In the genomic region with DNA sequence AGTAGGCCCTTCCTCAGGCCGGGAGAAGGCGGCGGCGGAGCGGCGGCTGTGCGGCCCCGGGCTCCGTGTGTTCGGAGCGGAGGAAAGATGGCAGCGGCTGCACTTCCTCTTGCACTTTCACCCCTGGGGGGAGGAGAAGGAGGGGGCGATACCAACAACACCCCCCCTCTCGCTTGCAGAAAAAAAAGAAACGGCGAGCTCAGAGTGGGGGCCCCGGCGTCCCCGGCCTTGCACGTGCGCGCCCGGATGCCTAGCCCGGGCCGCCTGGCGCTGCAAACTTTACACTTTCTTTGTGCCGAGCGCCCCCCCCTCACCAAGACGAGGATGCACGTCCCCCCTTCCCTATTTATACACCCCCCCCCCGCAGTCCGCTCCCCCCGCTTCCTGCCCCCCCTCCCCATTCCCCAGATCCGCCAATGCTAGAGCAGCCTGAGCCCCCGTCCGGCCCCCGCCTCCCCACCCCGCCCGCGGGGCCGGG, we compare ENCODE assay signal across 8 cellular contexts. TPM values are rescaled to one million over a fixed set of nuclear protein-coding genes. Genes with fewer than 3 reads are reported as not detected.
DNase-seq lines count a peak whose midpoint lies in the region; ATAC-seq and TF ChIP-seq lines count a peak whose summit lies in the region.

A gene with protein sequence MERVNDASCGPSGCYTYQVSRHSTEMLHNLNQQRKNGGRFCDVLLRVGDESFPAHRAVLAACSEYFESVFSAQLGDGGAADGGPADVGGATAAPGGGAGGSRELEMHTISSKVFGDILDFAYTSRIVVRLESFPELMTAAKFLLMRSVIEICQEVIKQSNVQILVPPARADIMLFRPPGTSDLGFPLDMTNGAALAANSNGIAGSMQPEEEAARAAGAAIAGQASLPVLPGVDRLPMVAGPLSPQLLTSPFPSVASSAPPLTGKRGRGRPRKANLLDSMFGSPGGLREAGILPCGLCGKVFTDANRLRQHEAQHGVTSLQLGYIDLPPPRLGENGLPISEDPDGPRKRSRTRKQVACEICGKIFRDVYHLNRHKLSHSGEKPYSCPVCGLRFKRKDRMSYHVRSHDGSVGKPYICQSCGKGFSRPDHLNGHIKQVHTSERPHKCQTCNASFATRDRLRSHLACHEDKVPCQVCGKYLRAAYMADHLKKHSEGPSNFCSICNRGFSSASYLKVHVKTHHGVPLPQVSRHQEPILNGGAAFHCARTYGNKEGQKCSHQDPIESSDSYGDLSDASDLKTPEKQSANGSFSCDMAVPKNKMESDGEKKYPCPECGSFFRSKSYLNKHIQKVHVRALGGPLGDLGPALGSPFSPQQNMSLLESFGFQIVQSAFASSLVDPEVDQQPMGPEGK (minus strand): TSS at position 92 of the 478 bp plus-strand sequence. CDS start 744 bp downstream, outside the sequence.

- peaks cover 13% of the 10 kb centered on the region for H3K36me3 ChIP-seq in right atrium auricular region
- peaks cover 0 to 6% of the 10 kb centered on the region in 2 donors for H3K36me3 ChIP-seq in vagina

- H3K4me1 ChIP-seq in right atrium auricular region (peaks cover 0 to 52% of the 10 kb centered on the region in 2 donors), vagina (peaks cover 50% of the 10 kb centered on the region)

- H3K9me3 ChIP-seq in right atrium auricular region (no peaks in the 10 kb centered on the region), vagina (no peaks in the 10 kb centered on the region)

- DNase-seq in COLO668 (lab: John Stamatoyannopoulos, UW; ENCODE audit: unreplicated experiment), result peak; percentile 83
- peak; percentile 73 for DNase-seq in LoVo (ENCODE audit: low spot score)
- DNase-seq in SKM-1 treated with dmso at 0.1 percent for 144 hours (lab: John Stamatoyannopoulos, UW; ENCODE audit: unreplicated experiment), result peak; percentile 77
- peak; percentile 17 for DNase-seq in amniotic stem cell (lab: John Stamatoyannopoulos, UW)
- no peak for DNase-seq in right atrium auricular region (ENCODE audit: low spot score)
- peak; percentile 36 for DNase-seq in pulmonary artery endothelial cell (ENCODE audit: low read depth, low spot score)
- no peak for DNase-seq in vagina (ENCODE audit: extremely low spot score in 2 of 2)

- ATAC-seq in GM21390 (IDR thresholded peaks at IDR 0.05; ENCODE audit: unreplicated experiment), result peak; percentile 27

- H3K27ac ChIP-seq in right atrium auricular region (peak within 1 kb of the TSS; percentile 91 to 94), vagina (peak within 1 kb of the TSS; percentile 89)

- no peaks in the 10 kb centered on the region for H3K27me3 ChIP-seq in right atrium auricular region
- H3K27me3 ChIP-seq in vagina, result no peaks in the 10 kb centered on the region

- no peak for TF ChIP-seq POLR2A in vagina (IDR thresholded peaks at IDR 0.05)

- intact Hi-C loops in vagina (cut with DNase I), result no loop called here

- H3K4me3 ChIP-seq in right atrium auricular region, result peak within 1 kb of the TSS; percentile 61 to 77
- H3K4me3 ChIP-seq in vagina, result peak within 1 kb of the TSS; percentile 73

- TF ChIP-seq CTCF in right atrium auricular region (IDR thresholded peaks at IDR 0.05) (no peak), vagina (IDR thresholded peaks at IDR 0.05) (no peak)

RNA-seq across cellular contexts. Expression of the gene that starts here (rescaled TPM):
- 10 to 100 TPM in 1 of 2 donors, 1 to 10 TPM in 1; 9.2 to 15.5 TPM for total RNA-seq in right atrium auricular region
- total RNA-seq in pulmonary artery endothelial cell, result 16.4 and 16.7 TPM in 2 replicates
- total RNA-seq in vagina, result 18.4 TPM

Comparison
In these comparisons a context has a peak if more than half of its experiments do, and no peak if none do; other contexts are left out.
1. DNase-seq: peak in COLO668 (single experiment), LoVo (single experiment), SKM-1 treated with dmso at 0.1 percent for 144 hours (single experiment), amniotic stem cell (single experiment) and pulmonary artery endothelial cell (single experiment); none in right atrium auricular region (single experiment) and vagina (0 of 2).